15 cellular contexts compared by ENCODE assay signal in the genomic region with DNA sequence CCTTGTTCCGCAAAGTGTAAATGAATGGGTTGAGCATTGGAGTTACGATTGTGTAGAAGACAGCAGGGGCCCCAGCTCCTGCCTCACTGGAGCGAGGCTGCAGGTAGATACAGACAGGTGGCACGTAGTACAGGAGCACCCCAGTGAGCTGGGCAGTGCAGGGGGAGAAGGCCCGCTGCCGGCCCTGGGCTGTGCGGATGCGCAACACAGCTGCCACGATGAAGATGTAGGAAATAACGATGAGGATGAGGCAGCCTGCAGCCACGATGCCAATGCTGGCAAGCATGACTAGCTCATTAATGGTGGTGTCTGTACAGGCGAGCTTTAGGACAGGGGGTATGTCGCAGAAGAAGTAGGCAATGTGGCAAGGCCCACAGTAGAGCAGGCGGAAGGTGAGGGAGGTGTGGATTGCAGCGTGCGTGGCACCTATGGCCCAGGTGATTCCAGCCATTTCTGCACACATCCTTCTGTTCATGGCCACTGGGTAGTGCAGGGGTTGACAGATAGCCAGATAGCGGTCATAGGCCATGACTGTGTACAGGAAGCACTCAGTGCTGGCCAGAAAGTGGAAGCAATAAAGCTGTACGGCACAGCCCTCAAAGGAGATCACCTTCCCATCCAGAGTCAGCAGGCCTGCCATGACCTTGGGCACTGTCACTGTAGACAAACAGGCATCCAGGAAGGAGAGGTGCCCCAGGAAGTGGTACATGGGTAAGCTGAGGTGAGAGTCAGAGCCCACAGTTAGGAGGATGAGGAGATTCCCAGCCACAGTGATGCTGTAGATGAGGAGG. TPM values are rescaled to one million over a fixed set of nuclear protein-coding genes. Genes with fewer than 3 reads are reported as not detected.
DNase-seq lines count a peak whose midpoint lies in the region; ATAC-seq and TF ChIP-seq lines count a peak whose summit lies in the region.
"Had no signal": no experiment of that assay in that cellular context is flagged by ENCODE, and none has a peak within 500 bp of the region (broad histone marks: within the 10 kb centered on the region; RNA-seq: fewer than 3 reads in every experiment).

No MANE protein-coding gene starts in this region.

- no peak overlapping the region for H2BK15ac ChIP-seq in mesendoderm (replicated peaks; ENCODE audit: low read depth)

- no peaks in the 10 kb centered on the region for H3K27me3 Mint-ChIP-seq in Caco-2 (ENCODE audit: insufficient read depth, unreplicated experiment)

- no peak overlapping the region for H3K56ac ChIP-seq in mesendoderm (ENCODE audit: low read length)

- no peak overlapping the region for H3K4me3 Mint-ChIP-seq in Caco-2 (ENCODE audit: unreplicated experiment)
- H3K4me3 Mint-ChIP-seq: H9 had no signal

- no peak for TF ChIP-seq CTCF in Caco-2 (IDR thresholded peaks at IDR 0.05; ENCODE audit: insufficient read depth in 1 of 2, low read depth in 1 of 2, low read length in 1 of 2, severe bottlenecking in 1 of 2, unreplicated experiment in 1 of 2)

- peaks cover 10% of the 10 kb centered on the region for H3K9me3 Mint-ChIP-seq in Caco-2 (ENCODE audit: unreplicated experiment)

- no CpG with 5 or more reads among the region's 18 CpGs for WGBS in mesendoderm (ENCODE audit: extremely low coverage, insufficient coverage, low lambda C conversion rate)

- H3K23ac ChIP-seq in mesendoderm (ENCODE audit: low read length), result no peak overlapping the region

- H3K27ac ChIP-seq in mesendoderm (ENCODE audit: low read depth, low read length), result no peak overlapping the region

- H3K18ac ChIP-seq in mesendoderm (ENCODE audit: low read length), result no peak overlapping the region

- no peak overlapping the region for H3K4me3 ChIP-seq in Caco-2 (ENCODE audit: low read depth, low read length)
- no peak overlapping the region for H3K4me3 ChIP-seq in mesendoderm (ENCODE audit: low read length)

- H4K5ac ChIP-seq in mesendoderm (ENCODE audit: low read length), result no peak overlapping the region

- H3K36me3 Mint-ChIP-seq in Caco-2 (ENCODE audit: insufficient read depth, unreplicated experiment), result no peaks in the 10 kb centered on the region

- no peaks in the 10 kb centered on the region for H3K79me1 ChIP-seq in mesendoderm (ENCODE audit: low read length)

- POLR2A ChIA-PET in Caco-2 (lab: Charles Lee), result no interaction called here

- no peaks in the 10 kb centered on the region for H3K27me3 ChIP-seq in Caco-2 (replicated peaks; ENCODE audit: control insufficient read depth, insufficient read depth, low read length)
- no peaks in the 10 kb centered on the region for H3K27me3 ChIP-seq in mesendoderm (ENCODE audit: insufficient read depth, low read length, poor library complexity)

- no peak overlapping the region for H3K9ac ChIP-seq in mesendoderm (ENCODE audit: low read length)

- no peak for ATAC-seq in GM18858 (IDR thresholded peaks at IDR 0.05; ENCODE audit: unreplicated experiment)
- ATAC-seq: HepG2, Panc1 had no signal

- H3K9me3 ChIP-seq in Caco-2, result no peaks in the 10 kb centered on the region; the same call in 1 of the 2 replicates

- no peaks in the 10 kb centered on the region for H3K79me2 ChIP-seq in mesendoderm (ENCODE audit: control insufficient read depth, insufficient read depth, low read length)

- H3K36me3 ChIP-seq in Caco-2 (ENCODE audit: control insufficient read depth, insufficient read depth, low read length) (no peaks in the 10 kb centered on the region), mesendoderm (ENCODE audit: control insufficient read depth, insufficient read depth, low read length) (no peaks in the 10 kb centered on the region)

- H3K27ac Mint-ChIP-seq in Caco-2 (ENCODE audit: unreplicated experiment), result peak overlapping the region; percentile 2

- no peaks in the 10 kb centered on the region; the same call in 1 of the 2 replicates for H3K4me1 ChIP-seq in Caco-2
- H3K4me1 ChIP-seq in mesendoderm (ENCODE audit: control insufficient read depth, low read depth, low read length), result no peaks in the 10 kb centered on the region

- no peak overlapping the region for H2BK120ac ChIP-seq in mesendoderm (ENCODE audit: low read depth, low read length)

- intact Hi-C loops in Caco-2 (cut with micrococcal nuclease; ENCODE audit: unreplicated experiment), result no loop called here

- BruUV-seq in Caco-2 (replicated peaks; lab: Mats Ljungman, UMichigan), result no TSS peak

- no peaks in the 10 kb centered on the region for H3K4me1 Mint-ChIP-seq in Caco-2 (ENCODE audit: low read depth, unreplicated experiment)

- DNase-seq in Caco-2, result no peak
- peak; percentile 25 for DNase-seq in UCSD-AML1 (lab: John Stamatoyannopoulos, UW; ENCODE audit: unreplicated experiment)
- no peak for DNase-seq in mesendoderm
- DNase-seq in pons (ENCODE audit: low spot score), result no peak
- DNase-seq in NCI-H2227 (lab: John Stamatoyannopoulos, UW; ENCODE audit: unreplicated experiment), result no peak
- DNase-seq: C1 segment of cervical spinal cord, H9, Karpas-422, NCI-H2171 treated with DMSO at 0.1 percent for 48 hours, NCI-H510A, NCI-H82, SHP77 treated with DMSO at 0.1 percent for 48 hours had no signal

- CTCF ChIA-PET in Caco-2 (lab: Charles Lee), result no interaction called here

- peak overlapping the region; percentile 56 for H2AK5ac ChIP-seq in mesendoderm (ENCODE audit: low read length)

- no peak overlapping the region for H2BK5ac ChIP-seq in mesendoderm (ENCODE audit: low read length)

- no peak overlapping the region for H3K4me2 ChIP-seq in mesendoderm (ENCODE audit: low read length)

- no peak overlapping the region for H4K8ac ChIP-seq in mesendoderm (ENCODE audit: low read depth, low read length)

- H3K4ac ChIP-seq in mesendoderm (ENCODE audit: low read depth, low read length), result no peak overlapping the region

RNA-seq across cellular contexts. Expression of a gene that starts 0.6 kb away (rescaled TPM):
- not detected in 2 replicates for total RNA-seq in Caco-2 (2022)
- not detected for polyA plus RNA-seq in mesendoderm (2013, experiment 1 of 2)
- not detected for polyA plus RNA-seq in mesendoderm (2013, experiment 2 of 2)
- total RNA-seq: H9, HepG2 had no signal
- polyA plus RNA-seq: HepG2 had no signal

RNA-seq across cellular contexts. Expression of a gene that starts 18.0 kb away (rescaled TPM):
- not detected in 2 replicates for total RNA-seq in Caco-2 (2022)
- polyA plus RNA-seq in mesendoderm (2013, experiment 1 of 2), result not detected
- not detected for polyA plus RNA-seq in mesendoderm (2013, experiment 2 of 2)
- total RNA-seq: H9, HepG2 had no signal
- polyA plus RNA-seq: HepG2 had no signal

RNA-seq across cellular contexts. Expression of a gene that starts 33.3 kb away (rescaled TPM):
- total RNA-seq in Caco-2 (2022), result not detected in 2 replicates
- polyA plus RNA-seq in mesendoderm (2013, experiment 1 of 2), result not detected
- not detected for polyA plus RNA-seq in mesendoderm (2013, experiment 2 of 2)
- total RNA-seq: H9, HepG2 had no signal
- polyA plus RNA-seq: HepG2 had no signal

RNA-seq across cellular contexts. Expression of a gene that starts 35.8 kb away (rescaled TPM):
- total RNA-seq in Caco-2 (2022), result not detected in 2 replicates
- not detected for polyA plus RNA-seq in mesendoderm (2013, experiment 1 of 2)
- not detected for polyA plus RNA-seq in mesendoderm (2013, experiment 2 of 2)
- total RNA-seq: HepG2 had no signal
- polyA plus RNA-seq: HepG2 had no signal

RNA-seq across cellular contexts. Expression of a gene that starts 37.5 kb away (rescaled TPM):
- not detected in 2 replicates for total RNA-seq in Caco-2 (2022)
- polyA plus RNA-seq in mesendoderm (2013, experiment 1 of 2), result not detected
- not detected for polyA plus RNA-seq in mesendoderm (2013, experiment 2 of 2)
- total RNA-seq: H9, HepG2 had no signal
- polyA plus RNA-seq: HepG2 had no signal
